In the genomic region with DNA sequence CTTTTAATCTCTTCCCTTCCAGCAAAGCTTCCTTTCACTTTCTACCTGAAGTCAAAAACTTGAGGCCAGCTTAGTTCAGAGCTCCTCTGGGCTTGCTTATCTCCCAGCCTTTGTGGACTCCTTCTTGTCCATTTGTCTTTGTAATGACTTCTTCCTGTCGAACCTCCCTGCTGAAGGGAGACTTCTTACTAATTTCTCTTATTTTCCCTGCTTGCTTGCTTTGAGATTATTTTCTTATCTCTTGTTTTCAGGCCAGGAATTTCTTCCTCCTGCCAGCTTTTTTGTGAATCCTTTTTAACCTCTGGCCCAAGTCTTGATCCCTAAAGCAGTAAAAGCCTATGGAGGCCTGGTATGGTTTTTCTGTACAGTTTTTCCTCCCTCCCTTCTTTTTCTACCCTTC, we compare ENCODE assay signal across 13 cellular contexts.
"Had no signal": no experiment of that assay in that cellular context is flagged by ENCODE, and none has a peak within 500 bp of the region (broad histone marks: within the 10 kb centered on the region; RNA-seq: fewer than 3 reads in every experiment).

No MANE protein-coding gene starts in this region.

- H3K27me3 Mint-ChIP-seq: activated naive CD8-positive, alpha-beta T cell treated with anti-CD3 and anti-CD28 coated beads for 36 hours; activated T-cell treated with anti-CD3 and anti-CD28 coated beads, Interleukin-2, amount 50 U/mL, for 24 hours; naive B cell had no signal

- H3K27ac ChIP-seq: cardiac muscle cell, hepatocyte, neutrophil, right atrium auricular region, stomach, WERI-Rb-1 had no signal

- H3K4me1 ChIP-seq: right atrium auricular region, stomach had no signal

- H3K4me3 ChIP-seq: cardiac muscle cell, hepatocyte, right atrium auricular region, stomach had no signal

- H3K9me3 Mint-ChIP-seq: activated naive CD8-positive, alpha-beta T cell treated with anti-CD3 and anti-CD28 coated beads for 36 hours; activated T-cell treated with anti-CD3 and anti-CD28 coated beads, Interleukin-2, amount 50 U/mL, for 24 hours; naive B cell had no signal

- H3K27me3 ChIP-seq: cardiac muscle cell, hepatocyte, neutrophil, right atrium auricular region, stomach had no signal

- H3K4me3 Mint-ChIP-seq: activated naive CD8-positive, alpha-beta T cell treated with anti-CD3 and anti-CD28 coated beads for 36 hours; activated T-cell treated with anti-CD3 and anti-CD28 coated beads, Interleukin-2, amount 50 U/mL, for 24 hours had no signal

- ATAC-seq: left ventricle myocardium superior had no signal

- H3K27ac Mint-ChIP-seq: activated naive CD8-positive, alpha-beta T cell treated with anti-CD3 and anti-CD28 coated beads for 36 hours; activated T-cell treated with anti-CD3 and anti-CD28 coated beads, Interleukin-2, amount 50 U/mL, for 24 hours had no signal

- H3K36me3 ChIP-seq: right atrium auricular region, WERI-Rb-1 had no signal

- DNase-seq: activated CD4-positive, alpha-beta T cell treated with anti-CD3 and anti-CD28 coated beads, Interleukin-2, amount 50 U/mL, for 1 hour; activated gamma-delta T cell; activated naive CD8-positive, alpha-beta T cell treated with anti-CD3 and anti-CD28 coated beads for 36 hours; activated T-cell treated with anti-CD3 and anti-CD28 coated beads, Interleukin-2, amount 50 U/mL, for 24 hours; left ventricle myocardium superior; naive B cell; small intestine; stomach; WERI-Rb-1 had no signal

- H3K9me3 ChIP-seq: neutrophil, right atrium auricular region, stomach had no signal
